Comparison of ENCODE assay signal across 1 cellular context in genomic region chr16:28837672-28838557, GRCh38.
A peak's percentile ranks its signal among the peaks of the same experiment; 100 is the strongest.
TF ChIP-seq lines count a peak whose summit lies in the region.

No MANE protein-coding gene starts in this region.

TF ChIP-seq in K562, 482 proteins besides CTCF, POLR2A, EP300 and RAD21:
- TF ChIP-seq KLF1 (tag; IDR thresholded peaks at IDR 0.05), result no peak
- 0 out of 2 replicates have a peak, but pooled peaks have one; percentile 22 for TF ChIP-seq ZBTB17 (CRISPR knock-in tag; IDR thresholded peaks at IDR 0.05)
- no peak for TF ChIP-seq XRCC4 (IDR thresholded peaks at IDR 0.05; ENCODE audit: extremely low read depth, insufficient read depth, insufficient read length)
- no peak for TF ChIP-seq ZNF253 (CRISPR knock-in tag; conservative IDR thresholded peaks at IDR 0.05)
- TF ChIP-seq ZNF324 (CRISPR knock-in tag; IDR thresholded peaks at IDR 0.05), result 0 out of 2 replicates have a peak, but pooled peaks have one; percentile 11
- TF ChIP-seq THRB (CRISPR knock-in tag; conservative IDR thresholded peaks at IDR 0.05), result peak; percentile 72
- no peak for TF ChIP-seq HDAC8 (tag; IDR thresholded peaks at IDR 0.05)
- TF ChIP-seq, protein P1, sequence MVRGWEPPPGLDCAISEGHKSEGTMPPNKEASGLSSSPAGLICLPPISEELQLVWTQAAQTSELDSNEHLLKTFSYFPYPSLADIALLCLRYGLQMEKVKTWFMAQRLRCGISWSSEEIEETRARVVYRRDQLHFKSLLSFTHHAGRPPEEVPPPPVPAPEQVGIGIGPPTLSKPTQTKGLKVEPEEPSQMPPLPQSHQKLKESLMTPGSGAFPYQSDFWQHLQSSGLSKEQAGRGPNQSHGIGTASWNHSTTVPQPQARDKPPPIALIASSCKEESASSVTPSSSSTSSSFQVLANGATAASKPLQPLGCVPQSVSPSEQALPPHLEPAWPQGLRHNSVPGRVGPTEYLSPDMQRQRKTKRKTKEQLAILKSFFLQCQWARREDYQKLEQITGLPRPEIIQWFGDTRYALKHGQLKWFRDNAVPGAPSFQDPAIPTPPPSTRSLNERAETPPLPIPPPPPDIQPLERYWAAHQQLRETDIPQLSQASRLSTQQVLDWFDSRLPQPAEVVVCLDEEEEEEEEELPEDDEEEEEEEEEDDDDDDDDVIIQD (CRISPR knock-in tag; IDR thresholded peaks at IDR 0.05), result no peak
- TF ChIP-seq KLF13 (tag; IDR thresholded peaks at IDR 0.05; ENCODE audit: borderline replicate concordance, low read depth), result no peak
- peak; percentile 74 for TF ChIP-seq POLR2B (IDR thresholded peaks at IDR 0.05; ENCODE audit: low read depth, partially characterized antibody)
- TF ChIP-seq ERF (CRISPR knock-in tag; IDR thresholded peaks at IDR 0.05), result no peak
- 0 out of 2 replicates have a peak, but pooled peaks have one; percentile 32 for TF ChIP-seq THRAP3 (IDR thresholded peaks at IDR 0.05; ENCODE audit: borderline replicate concordance)
- TF ChIP-seq HDAC3 (IDR thresholded peaks at IDR 0.05; ENCODE audit: borderline replicate concordance, partially characterized antibody), result no peak
- no peak for TF ChIP-seq MYNN (IDR thresholded peaks at IDR 0.05)
- no peak for TF ChIP-seq MYNN (CRISPR knock-in tag; IDR thresholded peaks at IDR 0.05)
- TF ChIP-seq SUPT5H (IDR thresholded peaks at IDR 0.05), result peak; percentile 76
- TF ChIP-seq, protein P2, sequence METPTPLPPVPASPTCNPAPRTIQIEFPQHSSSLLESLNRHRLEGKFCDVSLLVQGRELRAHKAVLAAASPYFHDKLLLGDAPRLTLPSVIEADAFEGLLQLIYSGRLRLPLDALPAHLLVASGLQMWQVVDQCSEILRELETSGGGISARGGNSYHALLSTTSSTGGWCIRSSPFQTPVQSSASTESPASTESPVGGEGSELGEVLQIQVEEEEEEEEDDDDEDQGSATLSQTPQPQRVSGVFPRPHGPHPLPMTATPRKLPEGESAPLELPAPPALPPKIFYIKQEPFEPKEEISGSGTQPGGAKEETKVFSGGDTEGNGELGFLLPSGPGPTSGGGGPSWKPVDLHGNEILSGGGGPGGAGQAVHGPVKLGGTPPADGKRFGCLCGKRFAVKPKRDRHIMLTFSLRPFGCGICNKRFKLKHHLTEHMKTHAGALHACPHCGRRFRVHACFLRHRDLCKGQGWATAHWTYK (CRISPR knock-in tag; IDR thresholded peaks at IDR 0.05), result 0 out of 2 replicates have a peak, but pooled peaks have one; percentile 28
- no peak for TF ChIP-seq TAL1 (IDR thresholded peaks at IDR 0.05)
- TF ChIP-seq ZKSCAN8 (CRISPR knock-in tag; IDR thresholded peaks at IDR 0.05), result no peak
- no peak for TF ChIP-seq GATAD2B (IDR thresholded peaks at IDR 0.05; ENCODE audit: borderline replicate concordance)
- TF ChIP-seq FOXA1 (IDR thresholded peaks at IDR 0.05; ENCODE audit: borderline replicate concordance), result no peak
- TF ChIP-seq SPI1 (IDR thresholded peaks at IDR 0.05; ENCODE audit: borderline replicate concordance, low read depth, low read length), result peak; percentile 81
- TF ChIP-seq NONO (IDR thresholded peaks at IDR 0.05; ENCODE audit: low read depth in 2 of 2, low read length in 1 of 2), result no peak
- TF ChIP-seq C11orf30 (IDR thresholded peaks at IDR 0.05; ENCODE audit: low read depth), result no peak
- peak; percentile 15 for TF ChIP-seq E2F8 (IDR thresholded peaks at IDR 0.05; ENCODE audit: low read depth, partially characterized antibody)
- TF ChIP-seq OTX1 (CRISPR knock-in tag; IDR thresholded peaks at IDR 0.05), result peak; percentile 44; the same call in 1 of the 2 replicates
- no peak for TF ChIP-seq ZNF280A (IDR thresholded peaks at IDR 0.05; ENCODE audit: low read depth, partially characterized antibody)
- TF ChIP-seq ELF4 (CRISPR knock-in tag; IDR thresholded peaks at IDR 0.05), result peak; percentile 63; the same call in 1 of the 2 replicates
- TF ChIP-seq, protein P3, sequence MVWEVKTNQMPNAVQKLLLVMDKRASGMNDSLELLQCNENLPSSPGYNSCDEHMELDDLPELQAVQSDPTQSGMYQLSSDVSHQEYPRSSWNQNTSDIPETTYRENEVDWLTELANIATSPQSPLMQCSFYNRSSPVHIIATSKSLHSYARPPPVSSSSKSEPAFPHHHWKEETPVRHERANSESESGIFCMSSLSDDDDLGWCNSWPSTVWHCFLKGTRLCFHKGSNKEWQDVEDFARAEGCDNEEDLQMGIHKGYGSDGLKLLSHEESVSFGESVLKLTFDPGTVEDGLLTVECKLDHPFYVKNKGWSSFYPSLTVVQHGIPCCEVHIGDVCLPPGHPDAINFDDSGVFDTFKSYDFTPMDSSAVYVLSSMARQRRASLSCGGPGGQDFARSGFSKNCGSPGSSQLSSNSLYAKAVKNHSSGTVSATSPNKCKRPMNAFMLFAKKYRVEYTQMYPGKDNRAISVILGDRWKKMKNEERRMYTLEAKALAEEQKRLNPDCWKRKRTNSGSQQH (CRISPR knock-in tag; IDR thresholded peaks at IDR 0.05), result peak; percentile 79
- peak; percentile 28; the same call in 1 of the 2 replicates for TF ChIP-seq POLR2AphosphoS5 (IDR thresholded peaks at IDR 0.05; ENCODE audit: control insufficient read depth, insufficient read depth, low read depth, low read length)
- TF ChIP-seq RNF219 (CRISPR knock-in tag; IDR thresholded peaks at IDR 0.05), result no peak
- TF ChIP-seq RNF2 (IDR thresholded peaks at IDR 0.05), result no peak
- no peak for TF ChIP-seq BDP1 (IDR thresholded peaks at IDR 0.05; ENCODE audit: insufficient read depth, insufficient read length)
- TF ChIP-seq CREBBP (IDR thresholded peaks at IDR 0.05; ENCODE audit: low read depth, low read length), result no peak
- TF ChIP-seq, protein P4, sequence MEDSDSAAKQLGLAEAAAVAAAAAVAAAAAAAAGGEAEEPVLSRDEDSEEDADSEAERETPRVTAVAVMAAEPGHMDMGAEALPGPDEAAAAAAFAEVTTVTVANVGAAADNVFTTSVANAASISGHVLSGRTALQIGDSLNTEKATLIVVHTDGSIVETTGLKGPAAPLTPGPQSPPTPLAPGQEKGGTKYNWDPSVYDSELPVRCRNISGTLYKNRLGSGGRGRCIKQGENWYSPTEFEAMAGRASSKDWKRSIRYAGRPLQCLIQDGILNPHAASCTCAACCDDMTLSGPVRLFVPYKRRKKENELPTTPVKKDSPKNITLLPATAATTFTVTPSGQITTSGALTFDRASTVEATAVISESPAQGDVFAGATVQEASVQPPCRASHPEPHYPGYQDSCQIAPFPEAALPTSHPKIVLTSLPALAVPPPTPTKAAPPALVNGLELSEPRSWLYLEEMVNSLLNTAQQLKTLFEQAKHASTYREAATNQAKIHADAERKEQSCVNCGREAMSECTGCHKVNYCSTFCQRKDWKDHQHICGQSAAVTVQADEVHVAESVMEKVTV (CRISPR knock-in tag; IDR thresholded peaks at IDR 0.05), result peak; percentile 20; the same call in 1 of the 2 replicates
- TF ChIP-seq MTA3 (IDR thresholded peaks at IDR 0.05; ENCODE audit: borderline replicate concordance), result no peak
- TF ChIP-seq POLR2AphosphoS2 (IDR thresholded peaks at IDR 0.05; ENCODE audit: low read length), result 0 out of 2 replicates have a peak, but pooled peaks have one; percentile 33
